Comparison of ENCODE assay signal across 16 cellular contexts in genomic region chr12:96323906-96324305, GRCh38.
DNase-seq lines count a peak whose midpoint lies in the region; ATAC-seq and TF ChIP-seq lines count a peak whose summit lies in the region.
"Had no signal": no experiment of that assay in that cellular context is flagged by ENCODE, and none has a peak within 500 bp of the region (broad histone marks: within the 10 kb centered on the region; RNA-seq: fewer than 3 reads in every experiment).

No MANE protein-coding gene starts in this region.

- H3K36me3 ChIP-seq in brain microvascular endothelial cell (replicated peaks), result peaks cover 7% of the 10 kb centered on the region

- H3K36me3 Mint-ChIP-seq in Calu3 (ENCODE audit: insufficient read depth, unreplicated experiment), result peaks cover 11% of the 10 kb centered on the region
- peaks cover 44% of the 10 kb centered on the region for H3K36me3 Mint-ChIP-seq in endothelial cell (ENCODE audit: low read depth, unreplicated experiment)

- H3K27ac ChIP-seq in brain microvascular endothelial cell, result no peak overlapping the region
- H3K27ac ChIP-seq: GM23248 had no signal

- DNase-seq in Calu3, result no peak
- DNase-seq in astrocyte of the cerebellum (ENCODE audit: low read depth), result peak; percentile 91
- DNase-seq in endothelial cell (ENCODE audit: low spot score), result no peak
- peak; percentile 75 for DNase-seq in retinal pigment epithelial cell (ENCODE audit: low read depth)
- no peak for DNase-seq in H4 (ENCODE audit: low spot score)
- no peak for DNase-seq in brain microvascular endothelial cell
- DNase-seq: CD8-positive, alpha-beta T cell; DND-41; GM23248; NCI-H1105 treated with DMSO at 0.1 percent for 48 hours; NCI-H1694 treated with DMSO at 0.1 percent for 48 hours; NCI-H2107; NCI-H345; RPMI8226; SIG-M5 had no signal

- H3K4me1 Mint-ChIP-seq in Calu3 (ENCODE audit: low read depth, unreplicated experiment) (peaks cover 10% of the 10 kb centered on the region), endothelial cell (ENCODE audit: unreplicated experiment) (peaks cover 7% of the 10 kb centered on the region)

- no peaks in the 10 kb centered on the region for H3K27me3 ChIP-seq in brain microvascular endothelial cell (replicated peaks)

- CTCF ChIA-PET in Calu3 (lab: Charles Lee), result no interaction called here

- no peak overlapping the region for H3K4me3 Mint-ChIP-seq in Calu3 (ENCODE audit: low read depth, unreplicated experiment)
- H3K4me3 Mint-ChIP-seq in endothelial cell (ENCODE audit: unreplicated experiment), result no peak overlapping the region
- H3K4me3 Mint-ChIP-seq: CD8-positive, alpha-beta T cell had no signal

- peak overlapping the region; percentile 48 for H3K27ac Mint-ChIP-seq in Calu3 (ENCODE audit: unreplicated experiment)
- peak overlapping the region; percentile 34 for H3K27ac Mint-ChIP-seq in endothelial cell (ENCODE audit: unreplicated experiment)
- H3K27ac Mint-ChIP-seq: CD8-positive, alpha-beta T cell had no signal

- TF ChIP-seq CTCF in Calu3 (IDR thresholded peaks at IDR 0.05; ENCODE audit: unreplicated experiment), result no peak
- TF ChIP-seq CTCF in astrocyte of the cerebellum (IDR thresholded peaks at IDR 0.05; ENCODE audit: low read depth, low read length, missing control alignments), result no peak
- no peak for TF ChIP-seq CTCF in endothelial cell (IDR thresholded peaks at IDR 0.05; ENCODE audit: unreplicated experiment)
- no peak for TF ChIP-seq CTCF in retinal pigment epithelial cell (conservative IDR thresholded peaks at IDR 0.05; ENCODE audit: low read depth, low read length)
- TF ChIP-seq CTCF in brain microvascular endothelial cell (IDR thresholded peaks at IDR 0.05; ENCODE audit: low read depth, low read length, missing control alignments), result no peak

- no peak for ATAC-seq in HG02763 (IDR thresholded peaks at IDR 0.05; ENCODE audit: unreplicated experiment)
- ATAC-seq: CD8-positive, alpha-beta T cell had no signal

- intact Hi-C loops in Calu3 (cut with micrococcal nuclease; ENCODE audit: unreplicated experiment), result no loop called here

- H3K9me3 Mint-ChIP-seq in Calu3 (ENCODE audit: low read depth, unreplicated experiment), result no peaks in the 10 kb centered on the region
- no peaks in the 10 kb centered on the region for H3K9me3 Mint-ChIP-seq in endothelial cell (ENCODE audit: unreplicated experiment)

- BruUV-seq in Calu3 (replicated peaks; lab: Mats Ljungman, UMichigan), result no TSS peak

- H3K4me3 ChIP-seq in astrocyte of the cerebellum (ENCODE audit: low read depth, low read length) (no peak overlapping the region), retinal pigment epithelial cell (ENCODE audit: low read length) (no peak overlapping the region), brain microvascular endothelial cell (ENCODE audit: low read depth, low read length) (no peak overlapping the region)
- H3K4me3 ChIP-seq: GM23248 had no signal

- no peaks in the 10 kb centered on the region for H3K27me3 Mint-ChIP-seq in Calu3 (ENCODE audit: unreplicated experiment)
- no peaks in the 10 kb centered on the region for H3K27me3 Mint-ChIP-seq in endothelial cell (ENCODE audit: unreplicated experiment)

- in situ Hi-C loops in astrocyte of the cerebellum (cut with HindIII; ENCODE audit: low sequenced_read_pairs), result no loop called here
- in situ Hi-C loops in brain microvascular endothelial cell (cut with HindIII; ENCODE audit: low pct_ligation_motif_present, low sequenced_read_pairs), result no loop called here

Comparison
In these comparisons a context has a peak if more than half of its experiments do, and no peak if none do; other contexts are left out.
1. DNase-seq: peak in astrocyte of the cerebellum (single experiment) and retinal pigment epithelial cell (single experiment); none in Calu3 (single experiment), endothelial cell (single experiment), H4 (single experiment) and brain microvascular endothelial cell (single experiment).